In genomic region chr6:25703005-25703404, GRCh38 we compare ENCODE assay signal across 18 cellular contexts. TPM values are rescaled to one million over a fixed set of nuclear protein-coding genes. Genes with fewer than 3 reads are reported as not detected.
"Had no signal": no experiment of that assay in that cellular context is flagged by ENCODE, and none has a peak within 500 bp of the region (broad histone marks: within the 10 kb centered on the region; RNA-seq: fewer than 3 reads in every experiment).

No MANE protein-coding gene starts in this region.

- H3K4me1 Mint-ChIP-seq: activated B cell treated with CpG ODN at 0.5 μM for 24 hours; activated CD4-positive, alpha-beta memory T cell treated with anti-CD3 and anti-CD28 coated beads, Interleukin-2, amount 10 ng/mL, durations not matched to agents 7 days and 5 days; activated CD8-positive, alpha-beta memory T cell treated with anti-CD3 and anti-CD28 coated beads, Interleukin-2, amount 10 ng/mL, durations not matched to agents 7 days and 5 days; naive thymus-derived CD8-positive, alpha-beta T cell had no signal

- DNase-seq: activated B cell treated with CpG ODN at 0.5 μM for 24 hours; activated CD4-positive, alpha-beta memory T cell treated with anti-CD3 and anti-CD28 coated beads, Interleukin-2, amount 10 ng/mL, durations not matched to agents 7 days and 5 days; activated CD4-positive, alpha-beta T cell treated with anti-CD3 and anti-CD28 coated beads for 4 hours; activated CD8-positive, alpha-beta memory T cell treated with anti-CD3 and anti-CD28 coated beads, Interleukin-2, amount 10 ng/mL, durations not matched to agents 7 days and 5 days; cerebellar nuclear complex; cortex of kidney; hypothalamus; lower lobe of right lung; naive thymus-derived CD8-positive, alpha-beta T cell; pancreas; right lobe of liver; small intestine; stimulated activated CD4-positive, alpha-beta T cell treated with anti-CD3 and anti-CD28 coated beads, Interleukin-15, amount 100 ng/mL, for 24 hours; stimulated activated CD4-positive, alpha-beta T cell treated with anti-CD3 and anti-CD28 coated beads, Interleukin-2, amount 100 ng/mL, for 48 hours had no signal

- H3K4me3 Mint-ChIP-seq: activated B cell treated with CpG ODN at 0.5 μM for 24 hours; activated CD4-positive, alpha-beta memory T cell treated with anti-CD3 and anti-CD28 coated beads, Interleukin-2, amount 10 ng/mL, durations not matched to agents 7 days and 5 days; activated CD8-positive, alpha-beta memory T cell treated with anti-CD3 and anti-CD28 coated beads, Interleukin-2, amount 10 ng/mL, durations not matched to agents 7 days and 5 days; activated naive CD8-positive, alpha-beta T cell; naive thymus-derived CD8-positive, alpha-beta T cell; stimulated activated naive CD8-positive, alpha-beta T cell treated with anti-CD3 and anti-CD28 coated beads, Interleukin-15, Interleukin-2, amounts not matched to agents 100 ng/mL and 50 ng/mL, for 24 hours had no signal

- ATAC-seq: activated CD8-positive, alpha-beta memory T cell treated with anti-CD3 and anti-CD28 coated beads, Interleukin-2, amount 10 ng/mL, durations not matched to agents 7 days and 5 days; lower lobe of right lung; naive thymus-derived CD8-positive, alpha-beta T cell had no signal

- H3K9me3 Mint-ChIP-seq: activated B cell treated with CpG ODN at 0.5 μM for 24 hours; activated CD4-positive, alpha-beta memory T cell treated with anti-CD3 and anti-CD28 coated beads, Interleukin-2, amount 10 ng/mL, durations not matched to agents 7 days and 5 days; naive thymus-derived CD8-positive, alpha-beta T cell; stimulated activated naive CD8-positive, alpha-beta T cell treated with anti-CD3 and anti-CD28 coated beads, Interleukin-15, Interleukin-2, amounts not matched to agents 100 ng/mL and 50 ng/mL, for 24 hours had no signal

- H3K27ac Mint-ChIP-seq: activated B cell treated with CpG ODN at 0.5 μM for 24 hours; activated CD4-positive, alpha-beta memory T cell treated with anti-CD3 and anti-CD28 coated beads, Interleukin-2, amount 10 ng/mL, durations not matched to agents 7 days and 5 days; activated CD8-positive, alpha-beta memory T cell treated with anti-CD3 and anti-CD28 coated beads, Interleukin-2, amount 10 ng/mL, durations not matched to agents 7 days and 5 days; activated naive CD8-positive, alpha-beta T cell; stimulated activated naive CD8-positive, alpha-beta T cell treated with anti-CD3 and anti-CD28 coated beads, Interleukin-15, Interleukin-2, amounts not matched to agents 100 ng/mL and 50 ng/mL, for 24 hours had no signal

- H3K36me3 Mint-ChIP-seq: activated CD8-positive, alpha-beta memory T cell treated with anti-CD3 and anti-CD28 coated beads, Interleukin-2, amount 10 ng/mL, durations not matched to agents 7 days and 5 days; activated naive CD8-positive, alpha-beta T cell; naive thymus-derived CD8-positive, alpha-beta T cell had no signal

RNA-seq across cellular contexts. Expression of gene SCGN, which starts 51.0 kb away (rescaled TPM):
- total RNA-seq: activated B cell treated with CpG ODN at 0.5 μM for 24 hours; activated CD4-positive, alpha-beta memory T cell treated with anti-CD3 and anti-CD28 coated beads, Interleukin-2, amount 10 ng/mL, durations not matched to agents 7 days and 5 days; activated CD8-positive, alpha-beta memory T cell treated with anti-CD3 and anti-CD28 coated beads, Interleukin-2, amount 10 ng/mL, durations not matched to agents 7 days and 5 days; bronchial epithelial cell; lower lobe of right lung; naive thymus-derived CD8-positive, alpha-beta T cell; tibial nerve had no signal

RNA-seq across cellular contexts. Expression of gene SLC17A4, which starts 51.5 kb away (rescaled TPM):
- total RNA-seq: activated B cell treated with CpG ODN at 0.5 μM for 24 hours; activated CD4-positive, alpha-beta memory T cell treated with anti-CD3 and anti-CD28 coated beads, Interleukin-2, amount 10 ng/mL, durations not matched to agents 7 days and 5 days; activated CD8-positive, alpha-beta memory T cell treated with anti-CD3 and anti-CD28 coated beads, Interleukin-2, amount 10 ng/mL, durations not matched to agents 7 days and 5 days; bronchial epithelial cell; lower lobe of right lung; naive thymus-derived CD8-positive, alpha-beta T cell; tibial nerve had no signal
